In the genomic region with DNA sequence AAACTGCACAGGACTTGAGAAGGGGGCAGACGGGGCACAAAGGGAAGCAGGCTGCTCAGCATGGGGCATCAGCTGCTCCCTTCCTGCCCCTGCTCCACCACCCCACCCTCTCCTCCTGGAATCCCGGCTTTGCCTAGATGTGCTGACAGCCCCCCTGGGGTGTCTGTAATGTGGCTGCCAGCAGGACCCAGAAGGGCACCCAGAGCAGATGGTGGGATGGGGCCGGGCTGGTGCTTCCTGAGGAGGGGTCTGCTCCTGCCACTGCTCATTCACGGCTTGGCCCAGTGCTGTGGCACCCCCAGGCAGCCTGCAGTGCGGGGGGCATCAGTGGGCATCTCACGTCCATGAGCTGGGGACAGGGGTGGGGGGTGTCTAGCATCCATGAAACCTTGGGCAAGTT, we compare ENCODE assay signal across 26 cellular contexts. TPM values are rescaled to one million over a fixed set of nuclear protein-coding genes. Genes with fewer than 3 reads are reported as not detected.
A peak's percentile ranks its signal among the peaks of the same experiment; 100 is the strongest.
DNase-seq lines count a peak whose midpoint lies in the region; ATAC-seq, FAIRE-seq and TF ChIP-seq lines count a peak whose summit lies in the region.
"Had no signal": no experiment of that assay in that cellular context is flagged by ENCODE, and none has a peak within 500 bp of the region (broad histone marks: within the 10 kb centered on the region; RNA-seq: fewer than 3 reads in every experiment).

No MANE protein-coding gene starts in this region.

- peaks cover 50% of the 10 kb centered on the region for H3K36me3 Mint-ChIP-seq in endothelial cell (ENCODE audit: low read depth, unreplicated experiment)
- H3K36me3 Mint-ChIP-seq: activated naive CD4-positive, alpha-beta T cell treated with anti-CD3 and anti-CD28 coated beads, Interleukin-2, amount 50 U/mL, for 24 hours; CD4-positive, CD25-positive, alpha-beta regulatory T cell; memory B cell; naive B cell had no signal

- intact Hi-C loops in right cardiac atrium (cut with DNase I) (loop anchor here in 2 of 4 donors (10.0 kb wide), 2 partner anchors 48 to 58 kb away; no protein-coding TSS in a partner anchor), cardiac septum (cut with DNase I) (no loop called here), tibial artery (cut with DNase I; ENCODE audit: low total_unique reads) (no loop called here), kidney (cut with DNase I) (no loop called here)

- H3K4me1 ChIP-seq in right cardiac atrium (ENCODE audit: control insufficient read depth, insufficient read depth, low read length) (peaks cover 13% of the 10 kb centered on the region), tibial artery (peaks cover 3 to 62% (median 43%) of the 10 kb centered on the region in 4 donors), kidney (ENCODE audit: control insufficient read depth in 1 of 2, insufficient read depth in 1 of 2, low read depth in 1 of 2, low read length in 2 of 2) (peaks cover 0 to 6% of the 10 kb centered on the region in 2 donors)

- H3K27me3 Mint-ChIP-seq in endothelial cell (ENCODE audit: unreplicated experiment), result peaks cover 64% of the 10 kb centered on the region
- H3K27me3 Mint-ChIP-seq: activated naive CD4-positive, alpha-beta T cell treated with anti-CD3 and anti-CD28 coated beads, Interleukin-2, amount 50 U/mL, for 24 hours; activated T-helper 17 cell treated with anti-CD3 and anti-CD28 coated beads, Interleukin-2, amount 50 U/mL, for 72 hours; memory B cell had no signal

- H3K4me1 Mint-ChIP-seq in endothelial cell (ENCODE audit: unreplicated experiment), result peaks cover 47% of the 10 kb centered on the region
- H3K4me1 Mint-ChIP-seq: activated T-helper 17 cell treated with anti-CD3 and anti-CD28 coated beads, Interleukin-2, amount 50 U/mL, for 72 hours had no signal

- DNase-seq in right cardiac atrium (peak in 2 of 3 donors; percentile 50 to 65), cardiac septum (ENCODE audit: low spot score) (no peak), NCI-H146 treated with DMSO at 0.1 percent for 48 hours (lab: John Stamatoyannopoulos, UW; ENCODE audit: unreplicated experiment) (peak; percentile 38), endothelial cell (ENCODE audit: low spot score) (no peak), tibial artery (no peak), kidney (no peak)
- DNase-seq in stimulated activated naive CD8-positive, alpha-beta T cell treated with anti-CD3 and anti-CD28 coated beads, Interleukin-15, Interleukin-2, amounts not matched to agents 100 U/mL and 50 U/mL, for 24 hours, result no peak
- DNase-seq: activated CD8-positive, alpha-beta memory T cell treated with anti-CD3 and anti-CD28 coated beads, Interleukin-2, amount 50 U/mL, for 4 hours; aorta; CD4-positive, CD25-positive, alpha-beta regulatory T cell; HFFc6; naive B cell; NCI-H1105; NCI-H526 treated with DMSO at 0.1 percent for 48 hours; stimulated activated CD4-positive, alpha-beta T cell treated with anti-CD3 and anti-CD28 coated beads, Interleukin-12 subunit alpha, Interleukin-12 subunit beta, amount 100 ng/mL, for 4 hours; stimulated activated CD4-positive, alpha-beta T cell treated with anti-CD3 and anti-CD28 coated beads, Interleukin-4, amount 100 ng/mL, for 24 hours had no signal

- H3K27ac ChIP-seq in right cardiac atrium (ENCODE audit: low read length) (no peak overlapping the region), tibial artery (peak overlapping the region; percentile 13 to 39), kidney (ENCODE audit: low read depth in 2 of 2, low read length in 2 of 2) (no peak overlapping the region)
- H3K27ac ChIP-seq: pancreas, right atrium auricular region, thoracic aorta had no signal

- H3K9ac ChIP-seq in kidney (ENCODE audit: low read length in 2 of 2), result no peak overlapping the region

- WGBS in right cardiac atrium, result 66% methylated on average over 6 of the region's 6 CpGs

- H3K27me3 ChIP-seq in right cardiac atrium (ENCODE audit: control insufficient read depth, insufficient read depth) (no peaks in the 10 kb centered on the region), tibial artery (no peaks in the 10 kb centered on the region)
- H3K27me3 ChIP-seq: pancreas, right atrium auricular region had no signal

- H3K27ac Mint-ChIP-seq in endothelial cell (ENCODE audit: unreplicated experiment), result peak overlapping the region; percentile 69
- H3K27ac Mint-ChIP-seq: activated naive CD4-positive, alpha-beta T cell treated with anti-CD3 and anti-CD28 coated beads, Interleukin-2, amount 50 U/mL, for 24 hours; activated T-helper 17 cell treated with anti-CD3 and anti-CD28 coated beads, Interleukin-2, amount 50 U/mL, for 72 hours; HFFc6; memory B cell had no signal

- H3K4me3 Mint-ChIP-seq in endothelial cell (ENCODE audit: unreplicated experiment), result peak overlapping the region; percentile 58
- H3K4me3 Mint-ChIP-seq: activated naive CD4-positive, alpha-beta T cell treated with anti-CD3 and anti-CD28 coated beads, Interleukin-2, amount 50 U/mL, for 24 hours; HFFc6; memory B cell had no signal

- FAIRE-seq in kidney (lab: Jason Lieb, UNC), result no peak
- FAIRE-seq: pancreas had no signal

- ATAC-seq in right cardiac atrium, result no peak
- no peak for ATAC-seq in stimulated activated naive CD8-positive, alpha-beta T cell treated with anti-CD3 and anti-CD28 coated beads, Interleukin-15, Interleukin-2, amounts not matched to agents 100 U/mL and 50 U/mL, for 24 hours
- no peak for ATAC-seq in GM19455 (IDR thresholded peaks at IDR 0.05; ENCODE audit: unreplicated experiment)
- ATAC-seq: activated T-helper 17 cell treated with anti-CD3 and anti-CD28 coated beads, Interleukin-2, amount 50 U/mL, for 72 hours; pancreas had no signal

- H3K9me3 Mint-ChIP-seq in endothelial cell (ENCODE audit: unreplicated experiment), result no peaks in the 10 kb centered on the region
- H3K9me3 Mint-ChIP-seq: activated naive CD4-positive, alpha-beta T cell treated with anti-CD3 and anti-CD28 coated beads, Interleukin-2, amount 50 U/mL, for 24 hours; activated T-helper 17 cell treated with anti-CD3 and anti-CD28 coated beads, Interleukin-2, amount 50 U/mL, for 72 hours; CD4-positive, CD25-positive, alpha-beta regulatory T cell; HFFc6; memory B cell; naive B cell had no signal

- H3K4me3 ChIP-seq in right cardiac atrium (ENCODE audit: low read length) (no peak overlapping the region), tibial artery (no peak overlapping the region), kidney (ENCODE audit: low read length in 2 of 2) (no peak overlapping the region)
- H3K4me3 ChIP-seq: pancreas, right atrium auricular region, thoracic aorta had no signal

- TF ChIP-seq CTCF in endothelial cell (IDR thresholded peaks at IDR 0.05; ENCODE audit: unreplicated experiment) (no peak), tibial artery (IDR thresholded peaks at IDR 0.05) (no peak), kidney (IDR thresholded peaks at IDR 0.05; ENCODE audit: borderline replicate concordance, extremely low read depth, insufficient read depth) (no peak)

- H3K36me3 ChIP-seq in tibial artery, result peaks cover 13 to 21% (median 18%) of the 10 kb centered on the region in 3 donors
- no peaks in the 10 kb centered on the region for H3K36me3 ChIP-seq in kidney (ENCODE audit: control insufficient read depth in 1 of 2, insufficient read depth in 2 of 2, low read length in 2 of 2)
- H3K36me3 ChIP-seq: pancreas, thoracic aorta had no signal

- no peaks in the 10 kb centered on the region for H3K9me3 ChIP-seq in right cardiac atrium (ENCODE audit: control insufficient read depth, low read length)
- H3K9me3 ChIP-seq in tibial artery, result no peaks in the 10 kb centered on the region
- H3K9me3 ChIP-seq in kidney (ENCODE audit: control insufficient read depth in 1 of 2, low read length in 2 of 2), result no peaks in the 10 kb centered on the region
- H3K9me3 ChIP-seq: pancreas, right atrium auricular region, thoracic aorta had no signal

RNA-seq across cellular contexts. Expression of a gene that starts 10.2 kb away (rescaled TPM):
- total RNA-seq in right cardiac atrium, result not detected
- polyA plus RNA-seq in right cardiac atrium, result not detected
- not detected for total RNA-seq in cardiac septum
- 2.7 TPM for total RNA-seq in endothelial cell (ENCODE audit: unreplicated experiment)
- total RNA-seq in kidney, result not detected
- not detected for polyA plus RNA-seq in kidney (ENCODE audit: insufficient read depth, low read depth, low replicate concordance)
- total RNA-seq: activated T-helper 17 cell treated with anti-CD3 and anti-CD28 coated beads, Interleukin-2, amount 50 U/mL, for 72 hours; aorta; CD4-positive, CD25-positive, alpha-beta regulatory T cell; dermis microvascular lymphatic vessel endothelial cell; HFFc6; M059J; pancreas; right atrium auricular region; thoracic aorta had no signal
- polyA plus RNA-seq: AG04450; aorta; CD4-positive, CD25-positive, alpha-beta regulatory T cell; pancreas had no signal

RNA-seq across cellular contexts. Expression of a gene that starts 24.7 kb away (rescaled TPM):
- total RNA-seq in right cardiac atrium (not detected), cardiac septum (not detected), endothelial cell (ENCODE audit: unreplicated experiment) (not detected), kidney (not detected)
- polyA plus RNA-seq in right cardiac atrium (not detected), kidney (ENCODE audit: insufficient read depth, low read depth, low replicate concordance) (not detected)
- total RNA-seq: activated T-helper 17 cell treated with anti-CD3 and anti-CD28 coated beads, Interleukin-2, amount 50 U/mL, for 72 hours; CD4-positive, CD25-positive, alpha-beta regulatory T cell; dermis microvascular lymphatic vessel endothelial cell; HFFc6; pancreas; right atrium auricular region; thoracic aorta had no signal
- polyA plus RNA-seq: AG04450; aorta; CD4-positive, CD25-positive, alpha-beta regulatory T cell had no signal

RNA-seq across cellular contexts. Expression of a gene that starts 53.3 kb away (rescaled TPM):
- 100 to 1,000 TPM in 1 of 4 donors, 10 to 100 TPM in 3; 75.4 to 102 (median 84.1) TPM for total RNA-seq in right cardiac atrium
- 89.4 TPM for polyA plus RNA-seq in right cardiac atrium
- total RNA-seq in cardiac septum, result 54.8 TPM
- 1,753 TPM for total RNA-seq in endothelial cell (ENCODE audit: unreplicated experiment)
- 152 TPM for total RNA-seq in kidney
- 67.0 TPM for polyA plus RNA-seq in kidney (ENCODE audit: insufficient read depth, low read depth, low replicate concordance)

Comparison
In these comparisons a context has a peak if more than half of its experiments do, and no peak if none do; other contexts are left out.
1. DNase-seq: peak in right cardiac atrium (2 of 3) and NCI-H146 treated with DMSO at 0.1 percent for 48 hours (single experiment); none in cardiac septum (single experiment), endothelial cell (single experiment), tibial artery (0 of 2), stimulated activated naive CD8-positive, alpha-beta T cell treated with anti-CD3 and anti-CD28 coated beads, Interleukin-15, Interleukin-2, amounts not matched to agents 100 U/mL and 50 U/mL, for 24 hours (single experiment) and kidney (single experiment).
2. H3K27ac ChIP-seq: peak in tibial artery (2 of 2); none in right cardiac atrium (single experiment) and kidney (0 of 2).
3. RNA of a gene that starts 53.3 kb away (total RNA-seq): 1,753 TPM in endothelial cell (single experiment); 152 TPM in kidney (single experiment), 75.4 to 102 TPM in right cardiac atrium and 54.8 TPM in cardiac septum (single experiment); every median in the first group is over 10 times any median in the second.